9 cellular contexts compared by ENCODE assay signal in genomic region chr9:128886211-128886826, GRCh38. TPM values are rescaled to one million over a fixed set of nuclear protein-coding genes. Genes with fewer than 3 reads are reported as not detected.
DNase-seq lines count a peak whose midpoint lies in the region; FAIRE-seq and TF ChIP-seq lines count a peak whose summit lies in the region.
"Had no signal": no experiment of that assay in that cellular context is flagged by ENCODE, and none has a peak within 500 bp of the region (broad histone marks: within the 10 kb centered on the region; RNA-seq: fewer than 3 reads in every experiment).

No MANE protein-coding gene starts in this region.

- peaks cover 25 to 85% of the 10 kb centered on the region in 2 experiments for H3K79me2 ChIP-seq in H1 (ENCODE audit: control insufficient read depth in 1 of 2, insufficient read depth in 2 of 2, low read length in 2 of 2)

- H3K36me3 ChIP-seq in H1 (ENCODE audit: control insufficient read depth in 2 of 4, insufficient read depth in 4 of 4, low read length in 3 of 4): peaks cover 3 to 20% (median 12%) of the 10 kb centered on the region in 4 experiments

- H2BK12ac ChIP-seq in H1 (ENCODE audit: low read depth, low read length): peak overlapping the region; percentile 60; the same call in 1 of the 2 replicates

- H3K56ac ChIP-seq in H1 (replicated peaks; ENCODE audit: insufficient read length, low read depth, low read length): no peak overlapping the region

- H2AFZ ChIP-seq in H1 (ENCODE audit: low read length): no peak overlapping the region

- no peaks in the 10 kb centered on the region for H3K9me3 Mint-ChIP-seq in activated T-cell treated with anti-CD3 and anti-CD28 coated beads, Interleukin-2, amount 50 U/mL, for 24 hours
- H3K9me3 Mint-ChIP-seq: activated naive CD8-positive, alpha-beta T cell treated with anti-CD3 and anti-CD28 coated beads, Interleukin-2, amount 10 ng/mL, durations not matched to agents 7 days and 5 days had no signal

- no peaks in the 10 kb centered on the region for H3K27me3 Mint-ChIP-seq in activated T-cell treated with anti-CD3 and anti-CD28 coated beads, Interleukin-2, amount 50 U/mL, for 24 hours
- H3K27me3 Mint-ChIP-seq: activated naive CD8-positive, alpha-beta T cell treated with anti-CD3 and anti-CD28 coated beads, Interleukin-2, amount 10 ng/mL, durations not matched to agents 7 days and 5 days had no signal

- CTCF ChIA-PET in H1 (lab: Charles Lee; ENCODE audit: partially characterized antibody): interaction anchor here (0.7 to 1.4 kb wide), 4 partner anchors 9 to 43 kb away, joined by 3 to 11 read pairs (median 4); no protein-coding TSS in a partner anchor

- peak overlapping the region; percentile 61 for H2BK5ac ChIP-seq in H1 (ENCODE audit: low read depth, low read length)

- H3K27me3 ChIP-seq in H1 (replicated peaks in 1 of 4; ENCODE audit: control insufficient read depth in 3 of 4, extremely low read depth in 1 of 4, insufficient read depth in 3 of 4, low read length in 3 of 4): no peaks in the 10 kb centered on the region

- FAIRE-seq in H1 (lab: Jason Lieb, UNC): no peak
- FAIRE-seq: GM12878 had no signal

- no peak overlapping the region for H3K18ac ChIP-seq in H1 (ENCODE audit: extremely low read depth, low read length)

- H3K4me3 ChIP-seq in H1 (ENCODE audit: extremely low read depth in 1 of 4, insufficient read depth in 2 of 4, low read depth in 3 of 4, low read length in 4 of 4) (no peak overlapping the region), foreskin fibroblast (ENCODE audit: low read depth in 1 of 2, low read length in 2 of 2) (no peak overlapping the region)
- H3K4me3 ChIP-seq: GM12878 had no signal

- DNase-seq in activated T-cell treated with anti-CD3 and anti-CD28 coated beads, Interleukin-2, amount 50 U/mL, for 24 hours: no peak
- DNase-seq in activated T-cell treated with anti-CD3 and anti-CD28 coated beads, Interleukin-2, amount 50 U/mL, for 1 hour: no peak
- no peak for DNase-seq in H1 (ENCODE audit: low read depth in 1 of 2, low spot score in 2 of 2)
- DNase-seq in substantia nigra (lab: John Stamatoyannopoulos, UW): no peak
- DNase-seq in foreskin fibroblast: no peak
- no peak for DNase-seq in CD1c-positive myeloid dendritic cell (ENCODE audit: extremely low spot score)
- DNase-seq: activated naive CD8-positive, alpha-beta T cell treated with anti-CD3 and anti-CD28 coated beads, Interleukin-2, amount 10 ng/mL, durations not matched to agents 7 days and 5 days; head of caudate nucleus had no signal

- H2BK120ac ChIP-seq in H1 (replicated peaks; ENCODE audit: low read depth, low read length): no peak overlapping the region

- no peak for TF ChIP-seq RAD21 in H1 (IDR thresholded peaks at IDR 0.05 in 1 of 2, conservative IDR thresholded peaks at IDR 0.05 in 1 of 2; ENCODE audit: low read depth in 2 of 2, low read length in 2 of 2)

- H3K4me3 Mint-ChIP-seq in activated T-cell treated with anti-CD3 and anti-CD28 coated beads, Interleukin-2, amount 50 U/mL, for 24 hours: no peak overlapping the region
- H3K4me3 Mint-ChIP-seq: activated naive CD8-positive, alpha-beta T cell treated with anti-CD3 and anti-CD28 coated beads, Interleukin-2, amount 10 ng/mL, durations not matched to agents 7 days and 5 days had no signal

- TF ChIP-seq POLR2A in H1 (IDR thresholded peaks at IDR 0.05; ENCODE audit: control extremely low read depth in 1 of 2, low read depth in 2 of 2, low read length in 2 of 2): no peak

- H3K79me1 ChIP-seq in H1 (ENCODE audit: low read depth, low read length): peaks cover 32% of the 10 kb centered on the region

- peaks cover 49% of the 10 kb centered on the region for H3K4me1 Mint-ChIP-seq in activated T-cell treated with anti-CD3 and anti-CD28 coated beads, Interleukin-2, amount 50 U/mL, for 24 hours (ENCODE audit: low read depth)

- H2AK5ac ChIP-seq in H1 (ENCODE audit: low read depth, low read length): 0 out of 2 replicates have a peak overlapping the region, but pooled peaks have one; percentile 9

- H3K4me2 ChIP-seq in H1 (ENCODE audit: insufficient read depth in 1 of 2, low read depth in 2 of 2, low read length in 2 of 2): no peak overlapping the region

- H3K9ac ChIP-seq in H1 (replicated peaks in 1 of 4; ENCODE audit: extremely low read depth in 1 of 4, low read depth in 3 of 4, low read length in 3 of 4): no peak overlapping the region

- H4K8ac ChIP-seq in H1 (ENCODE audit: extremely low read depth, insufficient read depth, low read length): no peak overlapping the region

- H2BK20ac ChIP-seq in H1 (ENCODE audit: low read length): 0 out of 2 replicates have a peak overlapping the region, but pooled peaks have one; percentile 77

- POLR2A ChIA-PET in H1 (lab: Charles Lee; ENCODE audit: partially characterized antibody): interaction anchor here (1.2 to 1.6 kb wide), 6 partner anchors 9 to 25 kb away, joined by 3 to 10 read pairs (median 4); no protein-coding TSS in a partner anchor

- no peak overlapping the region for H2BK15ac ChIP-seq in H1 (ENCODE audit: low read length)

- no peak overlapping the region for H4K5ac ChIP-seq in H1 (ENCODE audit: insufficient read length, low read depth, low read length)

- H3K23ac ChIP-seq in H1 (ENCODE audit: insufficient read length): no peak overlapping the region

- TF ChIP-seq CTCF in H1 (IDR thresholded peaks at IDR 0.05; ENCODE audit: control extremely low read depth in 1 of 3, insufficient read depth in 1 of 3, low read depth in 1 of 3, low read length in 3 of 3): no peak
- TF ChIP-seq CTCF in foreskin fibroblast (IDR thresholded peaks at IDR 0.05; ENCODE audit: low read depth, low read length): no peak

- H3K14ac ChIP-seq in H1 (ENCODE audit: insufficient read length): no peak overlapping the region

- WGBS in H1 (ENCODE audit: extremely low coverage in 1 of 2, insufficient coverage in 1 of 2, insufficient read length in 1 of 2, insufficient replicate concordance in 2 of 2, low coverage in 1 of 2, low lambda C conversion rate in 2 of 2, missing lambda C conversion rate in 1 of 2), 2 experiments: 90% methylated on average over 12 of the region's 12 CpGs; no CpG with 5 or more reads in 1 of the 2 experiments

- peaks cover 73% of the 10 kb centered on the region for H3K36me3 Mint-ChIP-seq in activated T-cell treated with anti-CD3 and anti-CD28 coated beads, Interleukin-2, amount 50 U/mL, for 24 hours (ENCODE audit: low read depth)

- H3K4me1 ChIP-seq in H1 (replicated peaks in 1 of 4; ENCODE audit: control insufficient read depth in 3 of 4, insufficient read depth in 4 of 4, low read length in 3 of 4): peaks cover 6 to 30% (median 18%) of the 10 kb centered on the region in 4 experiments

- no peak overlapping the region for H4K91ac ChIP-seq in H1 (replicated peaks; ENCODE audit: insufficient read length, low read length)

- TF ChIP-seq EP300 in H1 (IDR thresholded peaks at IDR 0.05; ENCODE audit: borderline replicate concordance in 1 of 2, low read depth in 2 of 2, low read length in 2 of 2): no peak

- peaks cover 6% of the 10 kb centered on the region for H3K23me2 ChIP-seq in H1 (ENCODE audit: low read depth, low read length)

- H3K27ac ChIP-seq in H1 (ENCODE audit: low read depth, low read length) (peak overlapping the region; percentile 54; the same call in 1 of the 2 replicates), substantia nigra (ENCODE audit: low read depth, low read length, poor library complexity, severe bottlenecking) (peak overlapping the region; percentile 50)

- peak overlapping the region; percentile 13 for H3K27ac Mint-ChIP-seq in activated T-cell treated with anti-CD3 and anti-CD28 coated beads, Interleukin-2, amount 50 U/mL, for 24 hours
- H3K27ac Mint-ChIP-seq: activated naive CD8-positive, alpha-beta T cell treated with anti-CD3 and anti-CD28 coated beads, Interleukin-2, amount 10 ng/mL, durations not matched to agents 7 days and 5 days had no signal

- H3K4ac ChIP-seq in H1 (replicated peaks; ENCODE audit: insufficient read length, low read depth, low read length): no peak overlapping the region

- peaks cover 0 to 13% of the 10 kb centered on the region in 2 experiments for H4K20me1 ChIP-seq in H1 (replicated peaks in 1 of 2; ENCODE audit: control insufficient read depth in 1 of 2, insufficient read depth in 2 of 2, low read length in 2 of 2)

- no peaks in the 10 kb centered on the region for H3K9me3 ChIP-seq in H1 (ENCODE audit: insufficient read depth in 2 of 2, low read depth in 1 of 2, low read length in 1 of 2)

RNA-seq across cellular contexts. Expression of gene LRRC8A, which starts 4.4 kb away (rescaled TPM):
- 103 and 106 TPM in 2 replicates for total RNA-seq in H1 (2021; fragmentation: NEBNext Ultra II Directional; extraction: Animal tissue kit (Norgen Biotek cat#: 25700))
- 111 and 114 TPM in 2 replicates for polyA plus RNA-seq in H1 (2011; rRNA removed)
- 84.5 TPM for polyA plus RNA-seq in H1 (2011; cell fraction: cytosol; rRNA removed)
- polyA plus RNA-seq in H1 (2011; cell fraction: nucleus; rRNA removed): 94.4 TPM
- 49.6 to 86.2 TPM (median 81.7 TPM) in 4 replicates for polyA plus RNA-seq in H1 (2012, experiment 1 of 2)
- 72.4 TPM for polyA plus RNA-seq in H1 (2012, experiment 2 of 2)
- 116 TPM for polyA plus RNA-seq in H1 (2013, experiment 1 of 2)
- 125 TPM for polyA plus RNA-seq in H1 (2013, experiment 2 of 2)
- polyA minus RNA-seq in H1 (2011; rRNA and poly(A)+ RNA removed): 141 and 144 TPM in 2 replicates
- polyA minus RNA-seq in H1 (2011; cell fraction: cytosol; rRNA and poly(A)+ RNA removed): 62.6 TPM
- 53.8 TPM for polyA minus RNA-seq in H1 (2011; cell fraction: nucleus; rRNA and poly(A)+ RNA removed)

RNA-seq across cellular contexts. Expression of gene KYAT1, which starts 4.6 kb away (rescaled TPM):
- 28.5 and 30.4 TPM in 2 replicates for total RNA-seq in H1 (2021; fragmentation: NEBNext Ultra II Directional; extraction: Animal tissue kit (Norgen Biotek cat#: 25700))
- polyA plus RNA-seq in H1 (2011; rRNA removed): 42.2 and 56.6 TPM in 2 replicates
- 49.2 TPM for polyA plus RNA-seq in H1 (2011; cell fraction: cytosol; rRNA removed)
- polyA plus RNA-seq in H1 (2011; cell fraction: nucleus; rRNA removed): 133 TPM
- 24.5 to 34.8 TPM (median 33.7 TPM) in 4 replicates for polyA plus RNA-seq in H1 (2012, experiment 1 of 2)
- 46.6 TPM for polyA plus RNA-seq in H1 (2012, experiment 2 of 2)
- 20.9 TPM for polyA plus RNA-seq in H1 (2013, experiment 1 of 2)
- polyA plus RNA-seq in H1 (2013, experiment 2 of 2): 20.5 TPM
- 21.4 and 28.1 TPM in 2 replicates for polyA minus RNA-seq in H1 (2011; rRNA and poly(A)+ RNA removed)
- polyA minus RNA-seq in H1 (2011; cell fraction: cytosol; rRNA and poly(A)+ RNA removed): 15.2 TPM
- 14.7 TPM for polyA minus RNA-seq in H1 (2011; cell fraction: nucleus; rRNA and poly(A)+ RNA removed)

RNA-seq across cellular contexts. Expression of gene PHYHD1, which starts 34.5 kb away (rescaled TPM):
- 14.1 and 18.1 TPM in 2 replicates for total RNA-seq in H1 (2021; fragmentation: NEBNext Ultra II Directional; extraction: Animal tissue kit (Norgen Biotek cat#: 25700))
- 25.6 and 33.2 TPM in 2 replicates for polyA plus RNA-seq in H1 (2011; rRNA removed)
- 27.0 TPM for polyA plus RNA-seq in H1 (2011; cell fraction: cytosol; rRNA removed)
- 47.0 TPM for polyA plus RNA-seq in H1 (2011; cell fraction: nucleus; rRNA removed)
- polyA plus RNA-seq in H1 (2012, experiment 1 of 2): 15.4 to 23.4 TPM (median 22.4 TPM) in 4 replicates
- polyA plus RNA-seq in H1 (2012, experiment 2 of 2): 20.9 TPM
- polyA plus RNA-seq in H1 (2013, experiment 1 of 2): 15.8 TPM
- 15.1 TPM for polyA plus RNA-seq in H1 (2013, experiment 2 of 2)
- 12.7 and 23.7 TPM in 2 replicates for polyA minus RNA-seq in H1 (2011; rRNA and poly(A)+ RNA removed)
- polyA minus RNA-seq in H1 (2011; cell fraction: cytosol; rRNA and poly(A)+ RNA removed): 16.1 TPM
- polyA minus RNA-seq in H1 (2011; cell fraction: nucleus; rRNA and poly(A)+ RNA removed): 15.4 TPM

RNA-seq across cellular contexts. Expression of gene SPOUT1, which starts 56.7 kb away (rescaled TPM):
- total RNA-seq in H1 (2021; fragmentation: NEBNext Ultra II Directional; extraction: Animal tissue kit (Norgen Biotek cat#: 25700)): 73.4 and 77.8 TPM in 2 replicates
- 69.2 and 100 TPM in 2 replicates for polyA plus RNA-seq in H1 (2011; rRNA removed)
- polyA plus RNA-seq in H1 (2011; cell fraction: cytosol; rRNA removed): 55.2 TPM
- polyA plus RNA-seq in H1 (2011; cell fraction: nucleus; rRNA removed): 108 TPM
- polyA plus RNA-seq in H1 (2012, experiment 1 of 2): 46.8 to 62.2 TPM (median 51.5 TPM) in 4 replicates
- polyA plus RNA-seq in H1 (2012, experiment 2 of 2): 32.7 TPM
- polyA plus RNA-seq in H1 (2013, experiment 1 of 2): 21.3 TPM
- polyA plus RNA-seq in H1 (2013, experiment 2 of 2): 20.5 TPM
- polyA minus RNA-seq in H1 (2011; rRNA and poly(A)+ RNA removed): 42.9 and 47.9 TPM in 2 replicates
- 30.8 TPM for polyA minus RNA-seq in H1 (2011; cell fraction: cytosol; rRNA and poly(A)+ RNA removed)
- 58.3 TPM for polyA minus RNA-seq in H1 (2011; cell fraction: nucleus; rRNA and poly(A)+ RNA removed)
